9 cellular contexts compared by ENCODE assay signal in the genomic region with DNA sequence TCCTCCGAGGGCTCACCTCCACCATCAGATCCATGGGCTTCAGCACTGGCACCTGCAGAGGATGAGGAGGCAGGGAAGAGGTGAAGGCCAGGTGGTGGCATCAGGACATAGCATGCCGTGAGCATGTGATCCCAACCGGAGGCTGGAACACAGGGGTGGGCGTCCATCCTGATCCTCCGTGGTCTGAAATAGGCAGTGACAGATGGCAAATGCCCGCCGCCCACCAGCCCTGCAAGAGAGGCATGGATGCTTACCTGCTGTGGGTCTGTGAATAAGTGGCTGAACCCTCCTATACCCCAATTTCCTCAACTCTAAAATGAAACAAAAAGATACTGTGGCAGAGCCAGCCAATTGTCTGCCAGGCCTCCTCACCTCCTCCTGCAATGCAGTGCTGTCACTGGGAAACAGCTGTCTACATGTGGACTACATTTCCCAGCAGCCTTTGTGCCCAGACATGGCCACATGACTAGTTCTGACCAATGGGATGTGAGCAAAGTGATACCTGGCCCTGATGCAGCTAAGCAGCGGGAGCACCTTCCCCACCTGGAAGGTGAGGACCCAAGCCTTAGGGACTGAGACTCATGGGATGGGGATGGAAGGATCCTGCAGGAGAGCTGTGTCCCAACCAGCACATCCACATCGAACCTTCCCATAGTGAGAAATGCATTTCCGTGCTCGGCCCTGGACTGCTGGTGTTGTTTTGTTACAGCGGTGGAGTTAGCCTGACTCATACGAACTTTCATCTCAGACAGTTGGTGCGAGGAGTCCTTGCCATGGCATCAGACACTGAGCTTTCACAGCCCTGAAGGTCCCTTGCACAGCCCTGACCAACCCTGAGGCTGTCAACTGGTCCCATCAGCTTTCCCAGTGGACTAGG.
A peak's percentile ranks its signal among the peaks of the same experiment; 100 is the strongest.
DNase-seq lines count a peak whose midpoint lies in the region; ATAC-seq and TF ChIP-seq lines count a peak whose summit lies in the region.
"Had no signal": no experiment of that assay in that cellular context is flagged by ENCODE, and none has a peak within 500 bp of the region (broad histone marks: within the 10 kb centered on the region; RNA-seq: fewer than 3 reads in every experiment).

No MANE protein-coding gene starts in this region.

- TF ChIP-seq CTCF in GM12864 (IDR thresholded peaks at IDR 0.05; ENCODE audit: low read depth, low read length, missing control alignments) (no peak), type B pancreatic cell (conservative IDR thresholded peaks at IDR 0.05) (no peak)

- intact Hi-C loops in left ventricle myocardium superior (cut with micrococcal nuclease), result no loop called here

- H3K4me3 Mint-ChIP-seq in T-helper 17 cell, result no peak overlapping the region
- no peak overlapping the region for H3K4me3 Mint-ChIP-seq in type B pancreatic cell
- H3K4me3 Mint-ChIP-seq: activated naive CD8-positive, alpha-beta T cell had no signal

- H3K27me3 Mint-ChIP-seq in T-helper 17 cell (peaks cover 24% of the 10 kb centered on the region), type B pancreatic cell (peaks cover 21% of the 10 kb centered on the region)
- H3K27me3 Mint-ChIP-seq: activated naive CD8-positive, alpha-beta T cell had no signal

- ATAC-seq in HG03565 (IDR thresholded peaks at IDR 0.05; ENCODE audit: unreplicated experiment), result peak; percentile 56
- ATAC-seq in T-helper 17 cell, result peak; percentile 55
- no peak for ATAC-seq in left ventricle myocardium superior
- ATAC-seq in HG02938 (IDR thresholded peaks at IDR 0.05; ENCODE audit: unreplicated experiment), result no peak

- DNase-seq in Ammon's horn (ENCODE audit: low spot score) (peak; percentile 50), GM12864 (ENCODE audit: low read depth) (peak; percentile 25), T-helper 17 cell (no peak), left ventricle myocardium superior (peak; percentile 13), NCI-H446 (lab: John Stamatoyannopoulos, UW) (no peak), type B pancreatic cell (ENCODE audit: extremely low spot score, unreplicated experiment) (no peak)

- H3K36me3 Mint-ChIP-seq in T-helper 17 cell (ENCODE audit: low read depth), result no peaks in the 10 kb centered on the region
- no peaks in the 10 kb centered on the region for H3K36me3 Mint-ChIP-seq in type B pancreatic cell
- H3K36me3 Mint-ChIP-seq: activated naive CD8-positive, alpha-beta T cell had no signal

- H3K4me1 Mint-ChIP-seq in T-helper 17 cell (no peaks in the 10 kb centered on the region), type B pancreatic cell (ENCODE audit: unreplicated experiment) (no peaks in the 10 kb centered on the region)

- H3K9me3 Mint-ChIP-seq in type B pancreatic cell, result no peaks in the 10 kb centered on the region

- H3K27ac Mint-ChIP-seq in T-helper 17 cell (no peak overlapping the region), type B pancreatic cell (no peak overlapping the region)
- H3K27ac Mint-ChIP-seq: activated naive CD8-positive, alpha-beta T cell had no signal

- H3K9me3 ChIP-seq in T-helper 17 cell (ENCODE audit: control insufficient read depth, low read length, poor library complexity, severe bottlenecking), result no peaks in the 10 kb centered on the region

- H3K4me3 ChIP-seq in GM12864 (ENCODE audit: low read depth, low read length), result no peak overlapping the region

Comparison
In these comparisons a context has a peak if more than half of its experiments do, and no peak if none do; other contexts are left out.
1. DNase-seq: peak in Ammon's horn (single experiment), GM12864 (single experiment) and left ventricle myocardium superior (single experiment); none in T-helper 17 cell (0 of 3), NCI-H446 (0 of 2) and type B pancreatic cell (single experiment).
2. ATAC-seq: peak in HG03565 (single experiment) and T-helper 17 cell (single experiment); none in left ventricle myocardium superior (single experiment) and HG02938 (single experiment).